ENCODE assay signal across 11 cellular contexts in genomic region chr3:63625161-63625560, GRCh38. TPM values are rescaled to one million over a fixed set of nuclear protein-coding genes. Genes with fewer than 3 reads are reported as not detected.
DNase-seq lines count a peak whose midpoint lies in the region; ATAC-seq, FAIRE-seq and TF ChIP-seq lines count a peak whose summit lies in the region.
"Had no signal": no experiment of that assay in that cellular context is flagged by ENCODE, and none has a peak within 500 bp of the region (broad histone marks: within the 10 kb centered on the region; RNA-seq: fewer than 3 reads in every experiment).

No MANE protein-coding gene starts in this region.

- DNase-seq in AG20443 (ENCODE audit: low spot score) (peak; percentile 78), HT1080 (ENCODE audit: low read depth) (peak; percentile 48), amniotic epithelial cell (ENCODE audit: low read depth) (peak; percentile 62), keratinocyte (ENCODE audit: low read depth, low spot score) (peak; percentile 30), NCI-H1092 treated with DMSO at 0.1 percent for 48 hours (lab: John Stamatoyannopoulos, UW) (no peak), midbrain (lab: John Stamatoyannopoulos, UW) (no peak)
- no peak for DNase-seq in activated CD8-positive, alpha-beta memory T cell treated with anti-CD3 and anti-CD28 coated beads, Interleukin-2, amount 10 ng/mL, durations not matched to agents 7 days and 5 days
- DNase-seq: SW 1271 had no signal

- dilution Hi-C loops in keratinocyte (cut with MboI; ENCODE audit: extremely low pct_ligation_motif_present, low sequenced_read_pairs), result no loop called here

- H3K4me1 Mint-ChIP-seq in activated CD8-positive, alpha-beta memory T cell treated with anti-CD3 and anti-CD28 coated beads, Interleukin-2, amount 10 ng/mL, durations not matched to agents 7 days and 5 days, result no peaks in the 10 kb centered on the region

- H2AFZ ChIP-seq in keratinocyte (ENCODE audit: control insufficient read depth, low read length), result no peak overlapping the region

- H3K36me3 ChIP-seq in keratinocyte (ENCODE audit: control insufficient read depth in 2 of 2, extremely low read depth in 1 of 2, insufficient read depth in 2 of 2, low read length in 2 of 2), result no peaks in the 10 kb centered on the region

- H3K4me3 ChIP-seq in keratinocyte (ENCODE audit: control insufficient read depth in 2 of 3, extremely low read depth in 1 of 3, insufficient read depth in 2 of 3, low read depth in 1 of 3, low read length in 3 of 3), result no peak overlapping the region

- no peaks in the 10 kb centered on the region for H3K27me3 ChIP-seq in keratinocyte (ENCODE audit: control insufficient read depth, extremely low read depth, insufficient read depth, low read length)

- no peak overlapping the region for H3K9ac ChIP-seq in keratinocyte (ENCODE audit: control insufficient read depth, extremely low read depth, insufficient read depth, low read length)

- no peak overlapping the region for H3K4me3 Mint-ChIP-seq in activated CD8-positive, alpha-beta memory T cell treated with anti-CD3 and anti-CD28 coated beads, Interleukin-2, amount 10 ng/mL, durations not matched to agents 7 days and 5 days

- no peaks in the 10 kb centered on the region for H3K9me3 ChIP-seq in keratinocyte (ENCODE audit: control insufficient read depth, low read depth, low read length)

- no peaks in the 10 kb centered on the region for H3K9me1 ChIP-seq in keratinocyte (ENCODE audit: control insufficient read depth, extremely low read depth, insufficient read depth, low read length)

- H3K4me2 ChIP-seq in keratinocyte (ENCODE audit: control insufficient read depth, extremely low read depth, insufficient read depth, low read depth, low read length), result peak overlapping the region; percentile 38

- no peaks in the 10 kb centered on the region for H3K36me3 Mint-ChIP-seq in activated CD8-positive, alpha-beta memory T cell treated with anti-CD3 and anti-CD28 coated beads, Interleukin-2, amount 10 ng/mL, durations not matched to agents 7 days and 5 days

- no peaks in the 10 kb centered on the region for H3K27me3 Mint-ChIP-seq in activated CD8-positive, alpha-beta memory T cell treated with anti-CD3 and anti-CD28 coated beads, Interleukin-2, amount 10 ng/mL, durations not matched to agents 7 days and 5 days

- no peak overlapping the region for H3K27ac ChIP-seq in keratinocyte (ENCODE audit: control insufficient read depth, insufficient read depth, low read length)

- H3K79me2 ChIP-seq in keratinocyte (ENCODE audit: control insufficient read depth, insufficient read depth, low read length), result no peaks in the 10 kb centered on the region

- no peak for ATAC-seq in activated CD8-positive, alpha-beta memory T cell treated with anti-CD3 and anti-CD28 coated beads, Interleukin-2, amount 10 ng/mL, durations not matched to agents 7 days and 5 days
- no peak for ATAC-seq in HG02623 (IDR thresholded peaks at IDR 0.05; ENCODE audit: unreplicated experiment)

- H4K20me1 ChIP-seq in keratinocyte (ENCODE audit: control insufficient read depth, extremely low read depth, insufficient read depth, low read length), result no peaks in the 10 kb centered on the region

- CTCF ChIA-PET in activated CD8-positive, alpha-beta memory T cell treated with anti-CD3 and anti-CD28 coated beads, Interleukin-2, amount 10 ng/mL, durations not matched to agents 7 days and 5 days (lab: Charles Lee), result no interaction called here

- peaks cover 16% of the 10 kb centered on the region for H3K4me1 ChIP-seq in keratinocyte (ENCODE audit: control insufficient read depth, extremely low read depth, insufficient read depth, low read length)

- no peak for TF ChIP-seq CTCF in keratinocyte (optimal IDR thresholded peaks at IDR 0.05 in 1 of 3, IDR thresholded peaks at IDR 0.05 in 1 of 3, conservative IDR thresholded peaks at IDR 0.05 in 1 of 3; ENCODE audit: extremely low read depth in 1 of 3, insufficient read depth in 2 of 3, low read length in 3 of 3)

- peaks cover 4% of the 10 kb centered on the region for H3K9me3 Mint-ChIP-seq in activated CD8-positive, alpha-beta memory T cell treated with anti-CD3 and anti-CD28 coated beads, Interleukin-2, amount 10 ng/mL, durations not matched to agents 7 days and 5 days (ENCODE audit: low read depth)

- peak; percentile 96 for FAIRE-seq in keratinocyte (lab: Jason Lieb, UNC)
- FAIRE-seq: endometrium, G401.6 had no signal

- H3K27ac Mint-ChIP-seq in activated CD8-positive, alpha-beta memory T cell treated with anti-CD3 and anti-CD28 coated beads, Interleukin-2, amount 10 ng/mL, durations not matched to agents 7 days and 5 days, result no peak overlapping the region

RNA-seq across cellular contexts. Expression of gene SNTN, which starts 27.3 kb away (rescaled TPM):
- not detected in 2 replicates for total RNA-seq in HT1080 (2014; rRNA removed; shearing (Covaris generic))
- not detected in 2 replicates for polyA plus RNA-seq in HT1080 (2015; cell fraction: cytosol; rRNA removed)
- 0.12 TPM in 1 of 2 replicates, not detected in the other for polyA plus RNA-seq in HT1080 (2015; cell fraction: nucleus; rRNA removed)
- not detected in 3 replicates for polyA plus RNA-seq in keratinocyte
- polyA plus RNA-seq in keratinocyte (2011; ENCODE audit: low read depth), result not detected
- polyA plus RNA-seq in keratinocyte (2011; cell fraction: cytosol; rRNA removed), result not detected in 2 replicates
- polyA plus RNA-seq in keratinocyte (2011; cell fraction: nucleus; rRNA removed), result not detected in 2 replicates
- not detected in 2 replicates for polyA plus RNA-seq in keratinocyte (2012; ENCODE audit: low replicate concordance)
- not detected in 3 replicates for polyA minus RNA-seq in keratinocyte
- not detected for polyA minus RNA-seq in keratinocyte (2011; cell fraction: cytosol; rRNA and poly(A)+ RNA removed)
- not detected in 2 replicates for polyA minus RNA-seq in keratinocyte (2011; cell fraction: nucleus; rRNA and poly(A)+ RNA removed)
- total RNA-seq in activated CD8-positive, alpha-beta memory T cell treated with anti-CD3 and anti-CD28 coated beads, Interleukin-2, amount 10 ng/mL, durations not matched to agents 7 days and 5 days, result not detected

Comparison
In these comparisons a context has a peak if more than half of its experiments do, and no peak if none do; other contexts are left out.
1. DNase-seq: peak in AG20443 (single experiment), HT1080 (single experiment), amniotic epithelial cell (single experiment) and keratinocyte (single experiment); none in activated CD8-positive, alpha-beta memory T cell treated with anti-CD3 and anti-CD28 coated beads, Interleukin-2, amount 10 ng/mL, durations not matched to agents 7 days and 5 days (single experiment), NCI-H1092 treated with DMSO at 0.1 percent for 48 hours (single experiment) and midbrain (single experiment).